In genomic region chr21:46392921-46393320, GRCh38 we compare ENCODE assay signal across 12 cellular contexts.
A peak's percentile ranks its signal among the peaks of the same experiment; 100 is the strongest.
DNase-seq lines count a peak whose midpoint lies in the region; ATAC-seq and TF ChIP-seq lines count a peak whose summit lies in the region.
"Had no signal": no experiment of that assay in that cellular context is flagged by ENCODE, and none has a peak within 500 bp of the region (broad histone marks: within the 10 kb centered on the region; RNA-seq: fewer than 3 reads in every experiment).

No MANE protein-coding gene starts in this region.

- 21% methylated on average over 12 of the region's 13 CpGs for WGBS in mammary epithelial cell (ENCODE audit: low coverage, missing lambda C conversion rate)

- H3K27me3 ChIP-seq in mammary epithelial cell (ENCODE audit: insufficient read depth, low read length) (no peaks in the 10 kb centered on the region), left lung (no peaks in the 10 kb centered on the region), subcutaneous abdominal adipose tissue (ENCODE audit: control insufficient read depth in 5 of 5, insufficient read depth in 4 of 5, low read length in 5 of 5) (no peaks in the 10 kb centered on the region)

- intact Hi-C loops in mammary epithelial cell (cut with micrococcal nuclease) (no loop called here), left lung (cut with DNase I) (no loop called here)

- TF ChIP-seq CTCF in HFF-Myc (IDR thresholded peaks at IDR 0.05; ENCODE audit: low read depth, low read length, missing control alignments) (no peak), mammary epithelial cell (conservative IDR thresholded peaks at IDR 0.05 in 1 of 2, IDR thresholded peaks at IDR 0.05 in 1 of 2; ENCODE audit: extremely low read depth in 1 of 2, insufficient read depth in 1 of 2, low read depth in 1 of 2, low read length in 2 of 2) (peak in 1 of 2 donors; percentile 6), left lung (IDR thresholded peaks at IDR 0.05) (no peak)

- no peak overlapping the region for H3K27ac ChIP-seq in mammary epithelial cell (ENCODE audit: insufficient read depth, low read depth, low read length)
- no peak overlapping the region for H3K27ac ChIP-seq in left lung
- H3K27ac ChIP-seq in subcutaneous abdominal adipose tissue (ENCODE audit: low read depth, low read length): peak overlapping the region; percentile 85

- no TSS peak for BruUV-seq in mammary epithelial cell (replicated peaks; lab: Mats Ljungman, UMichigan)

- CTCF ChIA-PET in mammary epithelial cell (lab: Charles Lee; ENCODE audit: low non-redundant PET): no interaction called here

- H3K36me3 ChIP-seq in mammary epithelial cell (ENCODE audit: insufficient read depth, low read length): peaks cover 9% of the 10 kb centered on the region
- H3K36me3 ChIP-seq in left lung: peaks cover 0 to 89% of the 10 kb centered on the region in 2 donors
- peaks cover 0 to 70% (median 43%) of the 10 kb centered on the region in 5 donors for H3K36me3 ChIP-seq in subcutaneous abdominal adipose tissue (ENCODE audit: control insufficient read depth in 5 of 5, insufficient read depth in 5 of 5, low read length in 5 of 5)

- no peaks in the 10 kb centered on the region for H3K9me3 ChIP-seq in mammary epithelial cell (replicated peaks; ENCODE audit: insufficient read depth, low read length)
- no peaks in the 10 kb centered on the region for H3K9me3 ChIP-seq in left lung
- no peaks in the 10 kb centered on the region for H3K9me3 ChIP-seq in subcutaneous abdominal adipose tissue (ENCODE audit: control insufficient read depth in 5 of 5, low read length in 5 of 5)

- H3K4me3 ChIP-seq in HFF-Myc (replicated peaks; ENCODE audit: low read depth, low read length) (no peak overlapping the region), mammary epithelial cell (replicated peaks in 1 of 3; ENCODE audit: insufficient read depth in 1 of 3, low read depth in 2 of 3, low read length in 3 of 3) (no peak overlapping the region), left lung (no peak overlapping the region), subcutaneous abdominal adipose tissue (ENCODE audit: low read depth in 1 of 5, low read length in 5 of 5) (peak overlapping the region in 1 of 5 donors; percentile 46)

- no peaks in the 10 kb centered on the region for H4K20me1 ChIP-seq in mammary epithelial cell (ENCODE audit: insufficient read depth, low read length)

- H3K79me2 ChIP-seq in mammary epithelial cell (ENCODE audit: insufficient read depth, low read length): peaks cover 17% of the 10 kb centered on the region

- H3K4me2 ChIP-seq in mammary epithelial cell (ENCODE audit: insufficient read depth, low read depth, low read length): peak overlapping the region; percentile 46

- peak overlapping the region; percentile 17 for H2AFZ ChIP-seq in mammary epithelial cell (ENCODE audit: low read depth, low read length)

- peaks cover 8% of the 10 kb centered on the region for H3K4me1 ChIP-seq in mammary epithelial cell (ENCODE audit: insufficient read depth, low read length)
- no peaks in the 10 kb centered on the region for H3K4me1 ChIP-seq in left lung
- H3K4me1 ChIP-seq in subcutaneous abdominal adipose tissue (ENCODE audit: control insufficient read depth in 5 of 5, insufficient read depth in 5 of 5, low read length in 5 of 5): peaks cover 0 to 26% (median 19%) of the 10 kb centered on the region in 5 donors

- ATAC-seq in left lung (peak; percentile 55), GM18517 (IDR thresholded peaks at IDR 0.05; ENCODE audit: unreplicated experiment) (no peak)
- ATAC-seq: activated T-cell treated with anti-CD3 and anti-CD28 coated beads, Interleukin-2, amount 50 U/mL, for 72 hours had no signal

- in situ Hi-C loops in mammary epithelial cell (cut with MboI; ENCODE audit: low sequenced_read_pairs in 2 of 2): no loop called here

- DNase-seq in HFF-Myc (ENCODE audit: extremely low read depth, low read depth): peak; percentile 9
- no peak for DNase-seq in mammary epithelial cell
- DNase-seq in left lung: peak in 1 of 2 donors; percentile 51
- DNase-seq in NCI-H1436 (lab: John Stamatoyannopoulos, UW): no peak
- DNase-seq in NOMO-1 (lab: John Stamatoyannopoulos, UW; ENCODE audit: unreplicated experiment in 2 of 2): no peak
- DNase-seq: activated B cell treated with CpG ODN at 0.5 μM for 24 hours; activated T-cell treated with anti-CD3 and anti-CD28 coated beads, Interleukin-2, amount 50 U/mL, for 72 hours; central memory CD4-positive, alpha-beta T cell; DMS153; NCI-H2227 treated with DMSO at 0.1 percent for 48 hours had no signal

- H3K9ac ChIP-seq in mammary epithelial cell (ENCODE audit: insufficient read depth, low read length): no peak overlapping the region
- peak overlapping the region in 1 of 5 donors; percentile 26 for H3K9ac ChIP-seq in subcutaneous abdominal adipose tissue (ENCODE audit: low read length in 5 of 5)

- dilution Hi-C loops in mammary epithelial cell (cut with HindIII; ENCODE audit: low sequenced_read_pairs): loop anchor here (5.0 to 10.0 kb wide), 3 partner anchors 34 to 438 kb away; no protein-coding TSS in a partner anchor
